In genomic region chr1:147472953-147473734, GRCh38 we compare ENCODE assay signal across 17 cellular contexts.
"Had no signal": no experiment of that assay in that cellular context is flagged by ENCODE, and none has a peak within 500 bp of the region (broad histone marks: within the 10 kb centered on the region; RNA-seq: fewer than 3 reads in every experiment).

No MANE protein-coding gene starts in this region.

- ATAC-seq: activated T-cell treated with anti-CD3 and anti-CD28 coated beads, Interleukin-2, amount 50 U/mL, for 4 hours; left cardiac atrium; T-cell had no signal

- H3K4me1 ChIP-seq: breast epithelium had no signal

- H3K9me3 ChIP-seq: breast epithelium had no signal

- H3K27ac Mint-ChIP-seq: activated CD4-positive, alpha-beta memory T cell treated with anti-CD3 and anti-CD28 coated beads for 36 hours; activated naive CD8-positive, alpha-beta T cell; stimulated activated naive CD8-positive, alpha-beta T cell treated with anti-CD3 and anti-CD28 coated beads, Interleukin-15, Interleukin-2, amounts not matched to agents 100 ng/mL and 50 ng/mL, for 24 hours; T-cell had no signal

- H3K4me3 ChIP-seq: breast epithelium, dorsolateral prefrontal cortex had no signal

- H3K36me3 ChIP-seq: breast epithelium had no signal

- H3K36me3 Mint-ChIP-seq: activated CD4-positive, alpha-beta memory T cell treated with anti-CD3 and anti-CD28 coated beads for 36 hours; T-cell had no signal

- DNase-seq: activated CD4-positive, alpha-beta memory T cell treated with anti-CD3 and anti-CD28 coated beads for 36 hours; activated CD4-positive, alpha-beta T cell treated with anti-CD3 and anti-CD28 coated beads for 1 hour; activated effector memory CD4-positive, alpha-beta T cell treated with anti-CD3 and anti-CD28 coated beads, Interleukin-2, amount 50 U/mL, for 16 hours; activated T-cell treated with anti-CD3 and anti-CD28 coated beads, Interleukin-2, amount 50 U/mL, for 4 hours; dorsolateral prefrontal cortex; hippocampal formation; left cardiac atrium; mesendoderm; stimulated activated CD4-positive, alpha-beta T cell treated with anti-CD3 and anti-CD28 coated beads, Interleukin-2, amount 100 ng/mL, for 48 hours; stimulated activated CD8-positive, alpha-beta memory T cell treated with anti-CD3 and anti-CD28 coated beads, Interleukin-4, amount 100 ng/mL, for 48 hours; T-cell; T1000 had no signal

- H3K27ac ChIP-seq: dorsolateral prefrontal cortex had no signal

- H3K4me3 Mint-ChIP-seq: activated CD4-positive, alpha-beta memory T cell treated with anti-CD3 and anti-CD28 coated beads for 36 hours; activated naive CD8-positive, alpha-beta T cell; activated T-cell treated with anti-CD3 and anti-CD28 coated beads, Interleukin-2, amount 50 U/mL, for 4 hours; neural crest cell; stimulated activated naive CD8-positive, alpha-beta T cell treated with anti-CD3 and anti-CD28 coated beads, Interleukin-15, Interleukin-2, amounts not matched to agents 100 ng/mL and 50 ng/mL, for 24 hours; T-cell had no signal

- FAIRE-seq: urothelium cell line had no signal

- H3K4me1 Mint-ChIP-seq: neural crest cell, T-cell had no signal

- H3K9me3 Mint-ChIP-seq: activated CD4-positive, alpha-beta memory T cell treated with anti-CD3 and anti-CD28 coated beads for 36 hours; activated T-cell treated with anti-CD3 and anti-CD28 coated beads, Interleukin-2, amount 50 U/mL, for 4 hours; stimulated activated naive CD8-positive, alpha-beta T cell treated with anti-CD3 and anti-CD28 coated beads, Interleukin-15, Interleukin-2, amounts not matched to agents 100 ng/mL and 50 ng/mL, for 24 hours; T-cell had no signal
